ENCODE assay signal across 17 cellular contexts in the genomic region with DNA sequence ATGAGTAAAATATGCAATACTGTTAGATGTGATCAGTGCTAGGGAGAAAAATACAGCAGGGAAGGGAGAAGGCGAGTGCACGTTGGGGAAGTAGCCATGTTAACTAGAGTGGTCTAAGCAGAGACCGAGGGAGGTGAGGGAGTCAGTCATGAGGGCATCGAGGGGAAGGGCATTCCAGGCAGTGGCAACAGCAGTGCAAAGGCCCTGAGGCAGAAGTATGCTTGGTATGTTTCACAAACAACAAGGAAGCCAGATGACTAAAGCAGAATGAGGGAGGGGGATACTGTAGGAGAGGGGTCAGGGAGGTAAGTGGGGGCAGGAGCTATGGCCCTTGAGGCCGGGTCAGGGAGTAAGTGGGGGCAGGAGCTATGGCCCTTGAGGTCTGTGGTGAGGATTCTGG.
DNase-seq lines count a peak whose midpoint lies in the region; ATAC-seq and TF ChIP-seq lines count a peak whose summit lies in the region.
"Had no signal": no experiment of that assay in that cellular context is flagged by ENCODE, and none has a peak within 500 bp of the region (broad histone marks: within the 10 kb centered on the region; RNA-seq: fewer than 3 reads in every experiment).

No MANE protein-coding gene starts in this region.

- BruUV-seq in MCF 10A (replicated peaks; lab: Mats Ljungman, UMichigan) = no TSS peak

- H3K9me2 ChIP-seq in OCI-LY1 (ENCODE audit: low read depth, low read length) = no peaks in the 10 kb centered on the region

- intact Hi-C loops in MCF 10A (cut with micrococcal nuclease) = no loop called here

- peaks cover 20% of the 10 kb centered on the region for H3K4me1 Mint-ChIP-seq in MCF 10A (ENCODE audit: insufficient read depth, unreplicated experiment)

- H4K91ac ChIP-seq in trophoblast cell (ENCODE audit: low read depth, low read length) = no peak overlapping the region

- H2AK5ac ChIP-seq in trophoblast cell (ENCODE audit: low read length) = no peak overlapping the region

- DNase-seq in foreskin melanocyte (peak; percentile 30), trophoblast cell (peak; percentile 80 to 88), MCF 10A (ENCODE audit: unreplicated experiment) (no peak), GM10266 (ENCODE audit: extremely low spot score) (no peak)
- DNase-seq: BE2C; CD4-positive, alpha-beta memory T cell; DMS79; GDM1; GOT3; HFFc6; IMR-90 had no signal

- H3K79me2 ChIP-seq in OCI-LY1 (ENCODE audit: insufficient read depth, low read length) (peaks cover 11% of the 10 kb centered on the region), trophoblast cell (ENCODE audit: control insufficient read depth, insufficient read depth, low read length, poor library complexity) (no peaks in the 10 kb centered on the region)

- H3K9me3 ChIP-seq in OCI-LY1 (ENCODE audit: low read length) = no peaks in the 10 kb centered on the region
- H3K9me3 ChIP-seq in trophoblast cell (ENCODE audit: insufficient read depth, low read depth, low read length) = no peaks in the 10 kb centered on the region
- H3K9me3 ChIP-seq: A549, BE2C, HAP-1 had no signal

- H4K20me1 ChIP-seq in OCI-LY1 (ENCODE audit: insufficient read depth, low read length) = no peaks in the 10 kb centered on the region

- no peak for TF ChIP-seq CTCF in OCI-LY1 (IDR thresholded peaks at IDR 0.05; ENCODE audit: low read length)
- TF ChIP-seq CTCF in MCF 10A (IDR thresholded peaks at IDR 0.05; ENCODE audit: unreplicated experiment) = no peak
- TF ChIP-seq CTCF in GM10266 (IDR thresholded peaks at IDR 0.05; ENCODE audit: control insufficient read depth, insufficient read depth, low read depth, missing control alignments) = no peak

- H3K27me3 ChIP-seq in OCI-LY1 (ENCODE audit: insufficient read depth, low read length) = no peaks in the 10 kb centered on the region
- no peaks in the 10 kb centered on the region for H3K27me3 ChIP-seq in trophoblast cell (ENCODE audit: insufficient read depth, low read length)
- H3K27me3 ChIP-seq: BE2C had no signal

- H2BK12ac ChIP-seq in trophoblast cell (ENCODE audit: low read length) = peak overlapping the region; percentile 5

- H3K9ac ChIP-seq in OCI-LY1 (ENCODE audit: low read length) (peak overlapping the region; percentile 25; the same call in 1 of the 2 replicates), trophoblast cell (ENCODE audit: low read length) (no peak overlapping the region)

- H3K36me3 ChIP-seq in OCI-LY1 (ENCODE audit: insufficient read depth, low read length) = peaks cover 25% of the 10 kb centered on the region; the same call in 1 of the 2 replicates
- no peaks in the 10 kb centered on the region for H3K36me3 ChIP-seq in trophoblast cell (ENCODE audit: control insufficient read depth in 1 of 2, insufficient read depth in 2 of 2, low read length in 2 of 2)
- H3K36me3 ChIP-seq: BE2C, HAP-1 had no signal

- H3K9me3 Mint-ChIP-seq in MCF 10A (ENCODE audit: unreplicated experiment) = no peaks in the 10 kb centered on the region
- H3K9me3 Mint-ChIP-seq: CD4-positive, alpha-beta memory T cell; HFFc6 had no signal

- H3F3A ChIP-seq in OCI-LY1 (ENCODE audit: insufficient read depth, low read length) = peaks cover 3% of the 10 kb centered on the region

- no peak overlapping the region for H2BK5ac ChIP-seq in trophoblast cell (ENCODE audit: low read depth, low read length, poor library complexity)

- H3K4me3 ChIP-seq in OCI-LY1 (ENCODE audit: low read depth, low read length, poor library complexity, severe bottlenecking) = no peak overlapping the region
- no peak overlapping the region for H3K4me3 ChIP-seq in trophoblast cell (ENCODE audit: low read depth, low read length)
- H3K4me3 ChIP-seq: A549, HAP-1 had no signal

- no peak overlapping the region for H3K27ac Mint-ChIP-seq in MCF 10A (ENCODE audit: low read depth, unreplicated experiment)
- H3K27ac Mint-ChIP-seq: HFFc6 had no signal

- H3K27ac ChIP-seq in OCI-LY1 (ENCODE audit: low read depth, low read length, poor library complexity, severe bottlenecking) (peak overlapping the region; percentile 99), trophoblast cell (ENCODE audit: low read depth, low read length) (no peak overlapping the region)
- H3K27ac ChIP-seq: C4-2B, HL-60 had no signal

- no peak overlapping the region for H3K4ac ChIP-seq in trophoblast cell (ENCODE audit: low read depth, low read length)

- no peak overlapping the region for H4K12ac ChIP-seq in trophoblast cell (ENCODE audit: low read depth, low read length)

- H2AFZ ChIP-seq in OCI-LY1 (ENCODE audit: low read length) = no peak overlapping the region
- H2AFZ ChIP-seq in trophoblast cell (ENCODE audit: insufficient read depth, low read length, poor library complexity) = no peak overlapping the region

- no peak overlapping the region for H3K23ac ChIP-seq in trophoblast cell (ENCODE audit: low read length)

- POLR2A ChIA-PET in MCF 10A (lab: Yijun Ruan, JAX) = interaction anchor here (1.3 kb wide), 1 partner anchor 148 kb away, joined by 3 read pairs; the partner anchor contains the start of gene CPEB4

- H4K8ac ChIP-seq in trophoblast cell (ENCODE audit: low read depth, low read length) = no peak overlapping the region

- H3K14ac ChIP-seq in trophoblast cell (ENCODE audit: low read length) = no peak overlapping the region

- no peak for ATAC-seq in HG02973 (IDR thresholded peaks at IDR 0.05; ENCODE audit: unreplicated experiment)
- ATAC-seq: A549 had no signal

- no peaks in the 10 kb centered on the region for H3K27me3 Mint-ChIP-seq in MCF 10A (ENCODE audit: insufficient read depth, unreplicated experiment)
- H3K27me3 Mint-ChIP-seq: CD4-positive, alpha-beta memory T cell had no signal

- no peaks in the 10 kb centered on the region for H3K36me3 Mint-ChIP-seq in MCF 10A (ENCODE audit: insufficient read depth, unreplicated experiment)
- H3K36me3 Mint-ChIP-seq: CD4-positive, alpha-beta memory T cell had no signal

- H3K18ac ChIP-seq in trophoblast cell (ENCODE audit: low read length) = no peak overlapping the region

- CTCF ChIA-PET in MCF 10A (lab: Yijun Ruan, JAX) = no interaction called here

- H3K79me1 ChIP-seq in trophoblast cell (ENCODE audit: low read length) = peaks cover 6% of the 10 kb centered on the region

- H3K4me2 ChIP-seq in OCI-LY1 (ENCODE audit: low read length) (peak overlapping the region; percentile 50; the same call in 1 of the 2 replicates), trophoblast cell (ENCODE audit: low read length) (no peak overlapping the region)
- H3K4me2 ChIP-seq: A549 had no signal

- no peak overlapping the region for H2BK120ac ChIP-seq in trophoblast cell (ENCODE audit: insufficient read depth, low read length, poor library complexity)

- WGBS in trophoblast cell (ENCODE audit: extremely low coverage, insufficient coverage, insufficient read length) = no CpG with 5 or more reads among the region's 5 CpGs

- no peak overlapping the region for H3K4me3 Mint-ChIP-seq in MCF 10A (ENCODE audit: unreplicated experiment)
- H3K4me3 Mint-ChIP-seq: CD4-positive, alpha-beta memory T cell; HFFc6 had no signal

- H3K4me1 ChIP-seq in OCI-LY1 (ENCODE audit: insufficient read depth, low read length, severe bottlenecking) (peaks cover 99% of the 10 kb centered on the region), trophoblast cell (ENCODE audit: control insufficient read depth in 1 of 2, insufficient read depth in 2 of 2, low read length in 2 of 2) (peaks cover 10 to 17% of the 10 kb centered on the region in 2 experiments)
- H3K4me1 ChIP-seq: A549, HAP-1 had no signal

Comparison
In these comparisons a context has a peak if more than half of its experiments do, and no peak if none do; other contexts are left out.
1. DNase-seq: peak in foreskin melanocyte (single experiment) and trophoblast cell (2 of 2); none in MCF 10A (single experiment) and GM10266 (single experiment).